Comparison of ENCODE assay signal across 1 cellular context in the genomic region with DNA sequence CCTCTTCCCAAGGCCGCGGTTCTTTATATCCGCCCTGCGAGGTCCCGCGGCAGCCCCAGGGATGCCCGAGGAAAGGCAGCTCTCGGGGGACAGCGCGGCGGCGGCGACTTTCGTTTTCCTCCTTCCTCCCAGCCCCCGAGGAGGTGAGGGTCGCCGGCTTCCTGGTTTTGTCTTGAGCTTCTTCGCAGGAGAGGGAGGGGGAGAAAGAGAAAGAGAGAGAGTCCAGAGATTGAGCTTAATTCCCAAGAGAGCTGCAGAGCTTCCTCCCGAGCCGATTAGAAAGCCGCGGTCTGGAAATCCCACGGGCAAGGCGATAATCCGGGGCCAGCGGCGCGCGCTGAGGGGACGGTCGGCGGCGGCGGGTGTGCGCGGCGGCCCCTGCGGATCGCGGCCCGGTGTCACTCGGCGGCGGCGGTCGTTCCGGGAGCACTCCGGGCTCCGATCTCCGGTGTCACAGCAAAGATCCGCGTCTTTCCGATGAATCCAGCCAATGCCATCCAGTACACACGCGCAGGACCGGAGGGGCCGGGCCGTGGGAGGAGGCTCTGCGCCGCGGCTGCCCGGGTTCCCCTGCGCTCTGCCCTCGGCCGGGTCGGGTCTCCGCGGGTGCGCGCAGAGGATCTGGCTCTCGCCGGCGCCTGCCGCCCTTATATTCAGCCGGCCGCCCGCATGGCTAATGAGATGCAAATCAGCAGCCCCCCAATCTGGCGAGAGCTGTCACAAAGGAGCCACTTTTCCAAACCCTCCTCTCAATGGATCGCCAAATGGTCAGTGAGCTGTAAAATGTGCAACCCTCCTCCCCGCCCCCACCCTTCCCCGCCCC.
TF ChIP-seq lines count a peak whose summit lies in the region.

A gene with protein sequence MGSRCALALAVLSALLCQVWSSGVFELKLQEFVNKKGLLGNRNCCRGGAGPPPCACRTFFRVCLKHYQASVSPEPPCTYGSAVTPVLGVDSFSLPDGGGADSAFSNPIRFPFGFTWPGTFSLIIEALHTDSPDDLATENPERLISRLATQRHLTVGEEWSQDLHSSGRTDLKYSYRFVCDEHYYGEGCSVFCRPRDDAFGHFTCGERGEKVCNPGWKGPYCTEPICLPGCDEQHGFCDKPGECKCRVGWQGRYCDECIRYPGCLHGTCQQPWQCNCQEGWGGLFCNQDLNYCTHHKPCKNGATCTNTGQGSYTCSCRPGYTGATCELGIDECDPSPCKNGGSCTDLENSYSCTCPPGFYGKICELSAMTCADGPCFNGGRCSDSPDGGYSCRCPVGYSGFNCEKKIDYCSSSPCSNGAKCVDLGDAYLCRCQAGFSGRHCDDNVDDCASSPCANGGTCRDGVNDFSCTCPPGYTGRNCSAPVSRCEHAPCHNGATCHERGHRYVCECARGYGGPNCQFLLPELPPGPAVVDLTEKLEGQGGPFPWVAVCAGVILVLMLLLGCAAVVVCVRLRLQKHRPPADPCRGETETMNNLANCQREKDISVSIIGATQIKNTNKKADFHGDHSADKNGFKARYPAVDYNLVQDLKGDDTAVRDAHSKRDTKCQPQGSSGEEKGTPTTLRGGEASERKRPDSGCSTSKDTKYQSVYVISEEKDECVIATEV (minus strand): TSS at position 773 of the 823 bp plus-strand sequence. CDS start 939 bp downstream, outside the sequence.

TF ChIP-seq in HEK293, 187 proteins besides CTCF, POLR2A, EP300 and RAD21 (continued from another document and continues in another):
- TF ChIP-seq ZNF645 (tag by site-specific recombination; IDR thresholded peaks at IDR 0.05) = no peak
- TF ChIP-seq ZNF571 (tag by site-specific recombination; IDR thresholded peaks at IDR 0.05) = no peak
- no peak for TF ChIP-seq BCL11B (tag by site-specific recombination; IDR thresholded peaks at IDR 0.05; ENCODE audit: low read depth)
- TF ChIP-seq KLF1 (tag by site-specific recombination; IDR thresholded peaks at IDR 0.05) = no peak
- TF ChIP-seq, protein P1, sequence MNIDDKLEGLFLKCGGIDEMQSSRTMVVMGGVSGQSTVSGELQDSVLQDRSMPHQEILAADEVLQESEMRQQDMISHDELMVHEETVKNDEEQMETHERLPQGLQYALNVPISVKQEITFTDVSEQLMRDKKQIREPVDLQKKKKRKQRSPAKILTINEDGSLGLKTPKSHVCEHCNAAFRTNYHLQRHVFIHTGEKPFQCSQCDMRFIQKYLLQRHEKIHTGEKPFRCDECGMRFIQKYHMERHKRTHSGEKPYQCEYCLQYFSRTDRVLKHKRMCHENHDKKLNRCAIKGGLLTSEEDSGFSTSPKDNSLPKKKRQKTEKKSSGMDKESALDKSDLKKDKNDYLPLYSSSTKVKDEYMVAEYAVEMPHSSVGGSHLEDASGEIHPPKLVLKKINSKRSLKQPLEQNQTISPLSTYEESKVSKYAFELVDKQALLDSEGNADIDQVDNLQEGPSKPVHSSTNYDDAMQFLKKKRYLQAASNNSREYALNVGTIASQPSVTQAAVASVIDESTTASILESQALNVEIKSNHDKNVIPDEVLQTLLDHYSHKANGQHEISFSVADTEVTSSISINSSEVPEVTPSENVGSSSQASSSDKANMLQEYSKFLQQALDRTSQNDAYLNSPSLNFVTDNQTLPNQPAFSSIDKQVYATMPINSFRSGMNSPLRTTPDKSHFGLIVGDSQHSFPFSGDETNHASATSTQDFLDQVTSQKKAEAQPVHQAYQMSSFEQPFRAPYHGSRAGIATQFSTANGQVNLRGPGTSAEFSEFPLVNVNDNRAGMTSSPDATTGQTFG (tag by site-specific recombination; IDR thresholded peaks at IDR 0.05; ENCODE audit: borderline replicate concordance) = no peak
- TF ChIP-seq ZNF664 (tag by site-specific recombination; IDR thresholded peaks at IDR 0.05) = no peak
- 0 out of 2 replicates have a peak, but pooled peaks have one; percentile 43 for TF ChIP-seq ZBTB17 (tag by site-specific recombination; IDR thresholded peaks at IDR 0.05)
- no peak for TF ChIP-seq SCRT1 (tag by site-specific recombination; IDR thresholded peaks at IDR 0.05; ENCODE audit: borderline replicate concordance)
- no peak for TF ChIP-seq ZNF560 (tag by site-specific recombination; IDR thresholded peaks at IDR 0.05; ENCODE audit: borderline replicate concordance)
- TF ChIP-seq, protein P2, sequence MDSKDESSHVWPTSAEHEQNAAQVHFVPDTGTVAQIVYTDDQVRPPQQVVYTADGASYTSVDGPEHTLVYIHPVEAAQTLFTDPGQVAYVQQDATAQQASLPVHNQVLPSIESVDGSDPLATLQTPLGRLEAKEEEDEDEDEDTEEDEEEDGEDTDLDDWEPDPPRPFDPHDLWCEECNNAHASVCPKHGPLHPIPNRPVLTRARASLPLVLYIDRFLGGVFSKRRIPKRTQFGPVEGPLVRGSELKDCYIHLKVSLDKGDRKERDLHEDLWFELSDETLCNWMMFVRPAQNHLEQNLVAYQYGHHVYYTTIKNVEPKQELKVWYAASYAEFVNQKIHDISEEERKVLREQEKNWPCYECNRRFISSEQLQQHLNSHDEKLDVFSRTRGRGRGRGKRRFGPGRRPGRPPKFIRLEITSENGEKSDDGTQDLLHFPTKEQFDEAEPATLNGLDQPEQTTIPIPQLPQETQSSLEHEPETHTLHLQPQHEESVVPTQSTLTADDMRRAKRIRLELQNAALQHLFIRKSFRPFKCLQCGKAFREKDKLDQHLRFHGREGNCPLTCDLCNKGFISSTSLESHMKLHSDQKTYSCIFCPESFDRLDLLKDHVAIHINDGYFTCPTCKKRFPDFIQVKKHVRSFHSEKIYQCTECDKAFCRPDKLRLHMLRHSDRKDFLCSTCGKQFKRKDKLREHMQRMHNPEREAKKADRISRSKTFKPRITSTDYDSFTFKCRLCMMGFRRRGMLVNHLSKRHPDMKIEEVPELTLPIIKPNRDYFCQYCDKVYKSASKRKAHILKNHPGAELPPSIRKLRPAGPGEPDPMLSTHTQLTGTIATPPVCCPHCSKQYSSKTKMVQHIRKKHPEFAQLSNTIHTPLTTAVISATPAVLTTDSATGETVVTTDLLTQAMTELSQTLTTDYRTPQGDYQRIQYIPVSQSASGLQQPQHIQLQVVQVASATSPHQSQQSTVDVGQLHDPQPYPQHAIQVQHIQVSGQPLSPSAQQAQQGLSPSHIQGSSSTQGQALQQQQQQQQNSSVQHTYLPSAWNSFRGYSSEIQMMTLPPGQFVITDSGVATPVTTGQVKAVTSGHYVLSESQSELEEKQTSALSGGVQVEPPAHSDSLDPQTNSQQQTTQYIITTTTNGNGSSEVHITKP (tag by site-specific recombination; IDR thresholded peaks at IDR 0.05) = no peak
- no peak for TF ChIP-seq ZBTB21 (tag by site-specific recombination; IDR thresholded peaks at IDR 0.05)
- no peak for TF ChIP-seq ZNF16 (tag by site-specific recombination; IDR thresholded peaks at IDR 0.05; ENCODE audit: low read depth)
- peak; percentile 67; the same call in 1 of the 2 replicates for TF ChIP-seq ZBTB20 (tag by site-specific recombination; IDR thresholded peaks at IDR 0.05)
- TF ChIP-seq ZNF747 (tag by site-specific recombination; IDR thresholded peaks at IDR 0.05) = no peak
- no peak for TF ChIP-seq ZNF311 (tag by site-specific recombination; IDR thresholded peaks at IDR 0.05; ENCODE audit: borderline replicate concordance)
- no peak for TF ChIP-seq ZNF223 (tag by site-specific recombination; IDR thresholded peaks at IDR 0.05)
- TF ChIP-seq, protein P3, sequence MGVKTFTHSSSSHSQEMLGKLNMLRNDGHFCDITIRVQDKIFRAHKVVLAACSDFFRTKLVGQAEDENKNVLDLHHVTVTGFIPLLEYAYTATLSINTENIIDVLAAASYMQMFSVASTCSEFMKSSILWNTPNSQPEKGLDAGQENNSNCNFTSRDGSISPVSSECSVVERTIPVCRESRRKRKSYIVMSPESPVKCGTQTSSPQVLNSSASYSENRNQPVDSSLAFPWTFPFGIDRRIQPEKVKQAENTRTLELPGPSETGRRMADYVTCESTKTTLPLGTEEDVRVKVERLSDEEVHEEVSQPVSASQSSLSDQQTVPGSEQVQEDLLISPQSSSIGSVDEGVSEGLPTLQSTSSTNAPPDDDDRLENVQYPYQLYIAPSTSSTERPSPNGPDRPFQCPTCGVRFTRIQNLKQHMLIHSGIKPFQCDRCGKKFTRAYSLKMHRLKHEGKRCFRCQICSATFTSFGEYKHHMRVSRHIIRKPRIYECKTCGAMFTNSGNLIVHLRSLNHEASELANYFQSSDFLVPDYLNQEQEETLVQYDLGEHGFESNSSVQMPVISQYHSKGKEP (tag by site-specific recombination; IDR thresholded peaks at IDR 0.05) = no peak; the same call in 1 of the 2 replicates
- no peak for TF ChIP-seq ZNF18 (tag by site-specific recombination; IDR thresholded peaks at IDR 0.05)
- no peak for TF ChIP-seq ZNF670 (tag by site-specific recombination; IDR thresholded peaks at IDR 0.05; ENCODE audit: low read depth)
- no peak for TF ChIP-seq PATZ1 (tag by site-specific recombination; IDR thresholded peaks at IDR 0.05)
- TF ChIP-seq ZNF707 (tag by site-specific recombination; IDR thresholded peaks at IDR 0.05) = no peak
- 0 out of 2 replicates have a peak, but pooled peaks have one; percentile 40 for TF ChIP-seq ZEB2 (tag by site-specific recombination; IDR thresholded peaks at IDR 0.05)
- TF ChIP-seq ZNF660 (tag by site-specific recombination; IDR thresholded peaks at IDR 0.05) = no peak
- TF ChIP-seq ZFP69B (tag by site-specific recombination; IDR thresholded peaks at IDR 0.05) = no peak
- no peak for TF ChIP-seq WT1 (tag by site-specific recombination; IDR thresholded peaks at IDR 0.05)
- TF ChIP-seq SP3 (tag by site-specific recombination; IDR thresholded peaks at IDR 0.05) = peak; percentile 43
- TF ChIP-seq ZNF169 (tag by site-specific recombination; IDR thresholded peaks at IDR 0.05) = no peak
- no peak for TF ChIP-seq ZNF473 (tag by site-specific recombination; IDR thresholded peaks at IDR 0.05)
- no peak for TF ChIP-seq ZNF433 (tag by site-specific recombination; IDR thresholded peaks at IDR 0.05; ENCODE audit: low read depth)
- no peak for TF ChIP-seq ZNF354C (tag by site-specific recombination; IDR thresholded peaks at IDR 0.05; ENCODE audit: borderline replicate concordance, low read depth)
- no peak for TF ChIP-seq ZNF184 (tag by site-specific recombination; IDR thresholded peaks at IDR 0.05)
- TF ChIP-seq YY1 (tag by site-specific recombination; IDR thresholded peaks at IDR 0.05) = no peak
- TF ChIP-seq ZNF157 (tag by site-specific recombination; IDR thresholded peaks at IDR 0.05) = no peak
- no peak for TF ChIP-seq ZNF26 (tag by site-specific recombination; IDR thresholded peaks at IDR 0.05)
